20 cellular contexts compared by ENCODE assay signal in genomic region chr10:75440271-75440793, GRCh38. TPM values are rescaled to one million over a fixed set of nuclear protein-coding genes. Genes with fewer than 3 reads are reported as not detected.
DNase-seq lines count a peak whose midpoint lies in the region; ATAC-seq and TF ChIP-seq lines count a peak whose summit lies in the region.
"Had no signal": no experiment of that assay in that cellular context is flagged by ENCODE, and none has a peak within 500 bp of the region (broad histone marks: within the 10 kb centered on the region; RNA-seq: fewer than 3 reads in every experiment).

No MANE protein-coding gene starts in this region.

- CTCF ChIA-PET in Caco-2 (lab: Charles Lee), result no interaction called here

- no peaks in the 10 kb centered on the region for H3K27me3 Mint-ChIP-seq in Caco-2 (ENCODE audit: insufficient read depth, unreplicated experiment)
- peaks cover 11% of the 10 kb centered on the region for H3K27me3 Mint-ChIP-seq in nephron progenitor cell (ENCODE audit: low read depth, poor library complexity)
- H3K27me3 Mint-ChIP-seq: CD4-positive, CD25-positive, alpha-beta regulatory T cell had no signal

- H3K4me3 Mint-ChIP-seq in Caco-2 (ENCODE audit: unreplicated experiment) (no peak overlapping the region), nephron progenitor cell (no peak overlapping the region)
- H3K4me3 Mint-ChIP-seq: CD14-positive monocyte; CD4-positive, alpha-beta memory T cell; CD8-positive, alpha-beta memory T cell had no signal

- H3K4me1 Mint-ChIP-seq in Caco-2 (ENCODE audit: low read depth, unreplicated experiment) (peaks cover 18% of the 10 kb centered on the region), nephron progenitor cell (peaks cover 54% of the 10 kb centered on the region)
- H3K4me1 Mint-ChIP-seq: CD4-positive, alpha-beta memory T cell; CD4-positive, CD25-positive, alpha-beta regulatory T cell; CD8-positive, alpha-beta memory T cell had no signal

- H3K9me3 ChIP-seq in Caco-2, result peaks cover 9% of the 10 kb centered on the region; the same call in 1 of the 2 replicates

- BruUV-seq in Caco-2 (replicated peaks; lab: Mats Ljungman, UMichigan), result no TSS peak

- intact Hi-C loops in Caco-2 (cut with micrococcal nuclease; ENCODE audit: unreplicated experiment), result no loop called here

- peaks cover 35% of the 10 kb centered on the region for H3K36me3 Mint-ChIP-seq in Caco-2 (ENCODE audit: insufficient read depth, unreplicated experiment)
- H3K36me3 Mint-ChIP-seq in nephron progenitor cell (ENCODE audit: low read depth), result peaks cover 28% of the 10 kb centered on the region
- H3K36me3 Mint-ChIP-seq: CD4-positive, alpha-beta memory T cell; CD8-positive, alpha-beta memory T cell had no signal

- H3K4me3 ChIP-seq in Caco-2 (ENCODE audit: low read depth, low read length), result no peak overlapping the region
- H3K4me3 ChIP-seq: BLaER1 had no signal

- peaks cover 10% of the 10 kb centered on the region for H3K4me1 ChIP-seq in Caco-2
- H3K4me1 ChIP-seq: BE2C, BLaER1 had no signal

- DNase-seq in Caco-2, result no peak
- DNase-seq in MV-4-11 (lab: John Stamatoyannopoulos, UW), result peak; percentile 8
- DNase-seq in nephron progenitor cell, result no peak
- no peak for DNase-seq in T-helper 9 cell
- DNase-seq in KG1 (lab: John Stamatoyannopoulos, UW), result no peak
- DNase-seq: 8988T; ACHN; BE2C; C1 segment of cervical spinal cord; Calu3; CD4-positive, alpha-beta memory T cell; CD4-positive, CD25-positive, alpha-beta regulatory T cell; CD8-positive, alpha-beta memory T cell; COR-L47; DMS79 treated with DMSO at 0.1 percent for 48 hours; GF-D8 had no signal

- peaks cover 27% of the 10 kb centered on the region for H3K9me3 Mint-ChIP-seq in Caco-2 (ENCODE audit: unreplicated experiment)
- H3K9me3 Mint-ChIP-seq in nephron progenitor cell, result peaks cover 40% of the 10 kb centered on the region

- no peak for ATAC-seq in HG03097 (IDR thresholded peaks at IDR 0.05; ENCODE audit: low FRiP score, unreplicated experiment)

- no peaks in the 10 kb centered on the region for H3K36me3 ChIP-seq in Caco-2 (ENCODE audit: control insufficient read depth, insufficient read depth, low read length)
- H3K36me3 ChIP-seq: BE2C, BLaER1 had no signal

- H3K27ac Mint-ChIP-seq in Caco-2 (ENCODE audit: unreplicated experiment), result peak overlapping the region; percentile 20
- peak overlapping the region; percentile 13 for H3K27ac Mint-ChIP-seq in nephron progenitor cell
- H3K27ac Mint-ChIP-seq: CD4-positive, alpha-beta memory T cell; CD8-positive, alpha-beta memory T cell had no signal

- POLR2A ChIA-PET in Caco-2 (lab: Charles Lee), result no interaction called here

- H3K27me3 ChIP-seq in Caco-2 (replicated peaks; ENCODE audit: control insufficient read depth, insufficient read depth, low read length), result no peaks in the 10 kb centered on the region
- H3K27me3 ChIP-seq: BE2C, BLaER1 had no signal

- TF ChIP-seq CTCF in Caco-2 (IDR thresholded peaks at IDR 0.05; ENCODE audit: insufficient read depth in 1 of 2, low read depth in 1 of 2, low read length in 1 of 2, severe bottlenecking in 1 of 2, unreplicated experiment in 1 of 2) (no peak), nephron progenitor cell (IDR thresholded peaks at IDR 0.05) (no peak)

RNA-seq across cellular contexts. Expression of gene LRMDA, which starts 8.9 kb away (rescaled TPM):
- total RNA-seq in Caco-2 (2022), result 18.5 and 21.6 TPM in 2 replicates
- total RNA-seq: A673; CD4-positive, alpha-beta memory T cell; CD8-positive, alpha-beta memory T cell had no signal

RNA-seq across cellular contexts. Expression of gene ZNF503, which starts 38.8 kb away (rescaled TPM):
- 35.5 and 35.7 TPM in 2 replicates for total RNA-seq in Caco-2 (2022)
- total RNA-seq: CD4-positive, CD25-positive, alpha-beta regulatory T cell had no signal
